In genomic region chr12:30695327-30696102, GRCh38 we compare ENCODE assay signal across 8 cellular contexts. TPM values are rescaled to one million over a fixed set of nuclear protein-coding genes. Genes with fewer than 3 reads are reported as not detected.
DNase-seq lines count a peak whose midpoint lies in the region; FAIRE-seq and TF ChIP-seq lines count a peak whose summit lies in the region.

TSS of gene IPO8 (minus strand) at chr12:30695869. CDS start at chr12:30695647, 222 bp downstream.

- no peaks in the 10 kb centered on the region for H3K36me3 ChIP-seq in stomach

- H3T11ph ChIP-seq in H9 (ENCODE audit: low read length) = no peak within 1 kb of the TSS

- H2BK20ac ChIP-seq in H9 (ENCODE audit: low read depth, low read length, poor library complexity, severe bottlenecking) = no peak within 1 kb of the TSS

- H3K4me3 Mint-ChIP-seq in H9 (peak within 1 kb of the TSS; percentile 89 to 93), nephron progenitor cell (peak within 1 kb of the TSS; percentile 96)

- H3K4me2 ChIP-seq in H9 (ENCODE audit: insufficient read depth, insufficient read length, low read length) = peak within 1 kb of the TSS; percentile 77

- H3K79me2 ChIP-seq in H9 (ENCODE audit: insufficient read depth, low read length) = peaks cover 2% of the 10 kb centered on the region; the same call in 1 of the 2 replicates

- H3K27ac Mint-ChIP-seq in H9 = peak within 1 kb of the TSS; percentile 59 to 86 (median 76)
- peak within 1 kb of the TSS; percentile 28 for H3K27ac Mint-ChIP-seq in nephron progenitor cell

- H4K5ac ChIP-seq in H9 (ENCODE audit: insufficient read length, low read depth, low read length) = no peak within 1 kb of the TSS

- H3K4me1 Mint-ChIP-seq in H9 = peaks cover 32 to 35% of the 10 kb centered on the region in 2 experiments
- H3K4me1 Mint-ChIP-seq in nephron progenitor cell = peaks cover 38% of the 10 kb centered on the region

- no CpG with 5 or more reads among the region's 68 CpGs for WGBS in H9 (ENCODE audit: extremely low coverage, insufficient read length, low lambda C conversion rate)
- WGBS in stomach, 5 donors = 0 to 1% (median 0%) methylated on average over 47 to 68 of the region's 68 CpGs

- no peak within 1 kb of the TSS for H3K23ac ChIP-seq in H9 (ENCODE audit: insufficient read length, low read depth, low read length)

- no peaks in the 10 kb centered on the region for H4K20me1 ChIP-seq in H9 (ENCODE audit: control insufficient read depth, insufficient read depth, insufficient read length)

- no peak for TF ChIP-seq POLR2A in stomach (IDR thresholded peaks at IDR 0.05)

- intact Hi-C loops in stomach (cut with DNase I; ENCODE audit: low total_unique reads) = no loop called here

- H2AK5ac ChIP-seq in H9 (ENCODE audit: insufficient read length, low read length) = no peak within 1 kb of the TSS

- peak within 1 kb of the TSS; percentile 90 for H3K14ac ChIP-seq in H9 (ENCODE audit: insufficient read depth, low read length)

- H3K4ac ChIP-seq in H9 (ENCODE audit: low read depth, low read length) = no peak within 1 kb of the TSS

- H3K9me3 Mint-ChIP-seq in H9 = no peaks in the 10 kb centered on the region
- no peaks in the 10 kb centered on the region for H3K9me3 Mint-ChIP-seq in nephron progenitor cell

- peak within 1 kb of the TSS; percentile 66 for H3K9ac ChIP-seq in H9 (ENCODE audit: extremely low read depth, insufficient read length, low read length)

- peak within 1 kb of the TSS; percentile 99 for H3K4me3 ChIP-seq in fibroblast of the aortic adventitia (ENCODE audit: low read depth, low read length)
- H3K4me3 ChIP-seq in stomach = peak within 1 kb of the TSS; percentile 90 to 96 (median 95)

- no peaks in the 10 kb centered on the region for H3K4me1 ChIP-seq in H9 (ENCODE audit: insufficient read depth, low read length)
- H3K4me1 ChIP-seq in stomach = peaks cover 18 to 47% (median 40%) of the 10 kb centered on the region in 4 donors

- H2BK12ac ChIP-seq in H9 (ENCODE audit: insufficient read length, low read depth, low read length) = no peak within 1 kb of the TSS

- no peak for TF ChIP-seq EP300 in stomach (IDR thresholded peaks at IDR 0.05)

- H3K79me1 ChIP-seq in H9 (ENCODE audit: insufficient read depth, low read depth, low read length, poor library complexity, severe bottlenecking) = no peaks in the 10 kb centered on the region

- no peak within 1 kb of the TSS for H2BK120ac ChIP-seq in H9 (ENCODE audit: low read depth, low read length, poor library complexity, severe bottlenecking)

- DNase-seq in H9 (peak; percentile 98), M059J (ENCODE audit: low read depth) (peak; percentile 94), SHP77 treated with DMSO at 0.1 percent for 48 hours (lab: John Stamatoyannopoulos, UW) (peak; percentile 97), fibroblast of the aortic adventitia (ENCODE audit: low read depth) (peak; percentile 86), nephron progenitor cell (peak; percentile 87), stomach (peak; percentile 92)
- DNase-seq in activated effector memory CD4-positive, alpha-beta T cell treated with anti-CD3 and anti-CD28 coated beads, Interleukin-2, amount 50 U/mL, for 16 hours = peak; percentile 94

- H4K91ac ChIP-seq in H9 (ENCODE audit: insufficient read length, low read depth, low read length) = no peak within 1 kb of the TSS

- no peak within 1 kb of the TSS for H2BK5ac ChIP-seq in H9 (ENCODE audit: insufficient read length, low read length)

- TF ChIP-seq CTCF in H9 (conservative IDR thresholded peaks at IDR 0.05) (peak; percentile 57; the same call in 2 of the 3 replicates), fibroblast of the aortic adventitia (IDR thresholded peaks at IDR 0.05; ENCODE audit: insufficient read depth, low read length) (peak; percentile 46), nephron progenitor cell (IDR thresholded peaks at IDR 0.05) (peak; percentile 29), stomach (IDR thresholded peaks at IDR 0.05) (peak in 2 of 7 experiments; percentile 2 to 16)

- H3K9me3 ChIP-seq in H9 (ENCODE audit: control insufficient read depth, low read depth, low read length) (no peaks in the 10 kb centered on the region), stomach (no peaks in the 10 kb centered on the region)

- H3K27me3 ChIP-seq in H9 (ENCODE audit: insufficient read depth, low read length) = no peaks in the 10 kb centered on the region
- H3K27me3 ChIP-seq in stomach = no peaks in the 10 kb centered on the region

- H3K27me3 Mint-ChIP-seq in H9 (ENCODE audit: low read depth) (no peaks in the 10 kb centered on the region), nephron progenitor cell (ENCODE audit: low read depth, poor library complexity) (peaks cover 2% of the 10 kb centered on the region)

- H3K36me3 Mint-ChIP-seq in H9 (ENCODE audit: insufficient read depth in 1 of 3, low read depth in 3 of 3) = no peaks in the 10 kb centered on the region
- peaks cover 5% of the 10 kb centered on the region for H3K36me3 Mint-ChIP-seq in nephron progenitor cell (ENCODE audit: low read depth)

- peak; percentile 94 for FAIRE-seq in G401.6 (lab: Jason Lieb, UNC)

- H2AFZ ChIP-seq in H9 (ENCODE audit: low read length) = no peak within 1 kb of the TSS

- H3K27ac ChIP-seq in H9 (ENCODE audit: insufficient read length, low read depth, low read length) (no peak within 1 kb of the TSS), stomach (peak within 1 kb of the TSS; percentile 85 to 91 (median 87))

- H2BK15ac ChIP-seq in H9 (ENCODE audit: low read depth, low read length) = no peak within 1 kb of the TSS; the same call in 1 of the 2 replicates

- no peak within 1 kb of the TSS for H4K8ac ChIP-seq in H9 (replicated peaks; ENCODE audit: insufficient read length, low read depth, low read length)

- peak within 1 kb of the TSS; percentile 64 for H3K18ac ChIP-seq in H9 (ENCODE audit: insufficient read length, low read depth, low read length)

- peaks cover 10% of the 10 kb centered on the region for H3K23me2 ChIP-seq in H9 (ENCODE audit: insufficient read length, low read depth, low read length, poor library complexity, severe bottlenecking)

- no peak within 1 kb of the TSS for H3K56ac ChIP-seq in H9 (ENCODE audit: insufficient read length, low read depth, low read length)

RNA-seq across cellular contexts. Expression of gene IPO8, which starts in this region (rescaled TPM):
- 47.2 and 48.0 TPM in 2 replicates for total RNA-seq in H9 (2021)
- 14.7 and 22.9 TPM in 2 replicates for total RNA-seq in M059J (2014; rRNA removed; shearing (Covaris generic))
- 40.9 and 49.8 TPM in 2 replicates for total RNA-seq in fibroblast of the aortic adventitia (ENCODE audit: low replicate concordance)
- 100 to 1,000 TPM in 1 of 5 donors, 10 to 100 TPM in 4; 15.8 to 184 (median 64.9) TPM for total RNA-seq in stomach
- 10 to 100 TPM in 2 of 3 donors, 1 to 10 TPM in 1; 8.9 to 14.8 (median 13.5) TPM for polyA plus RNA-seq in stomach
